1 cellular context compared by ENCODE assay signal in the genomic region with DNA sequence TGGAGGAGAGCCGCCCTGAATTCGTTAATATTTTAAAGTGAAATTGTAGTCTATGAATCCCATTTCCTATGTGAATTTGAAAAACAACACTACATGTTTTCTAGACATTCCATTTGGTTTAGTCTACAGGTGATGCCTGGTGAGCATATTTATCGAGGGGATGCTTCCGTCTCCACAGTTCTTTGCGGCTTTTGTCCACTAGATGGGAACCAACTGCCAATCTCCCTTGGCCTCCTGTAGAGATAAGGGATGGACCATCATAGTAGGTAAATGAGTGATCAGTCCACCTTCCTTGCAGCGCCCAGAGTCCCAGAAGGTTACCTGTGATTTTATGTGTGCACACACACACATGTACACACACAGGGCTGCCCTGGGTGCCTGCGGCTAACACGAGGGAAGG.
TF ChIP-seq lines count a peak whose summit lies in the region.

No MANE protein-coding gene starts in this region.

TF ChIP-seq in HCT116, 20 proteins besides CTCF, POLR2A, EP300 and RAD21:
- TF ChIP-seq FOSL1 (IDR thresholded peaks at IDR 0.05; ENCODE audit: low read depth) (no peak), ZFX (IDR thresholded peaks at IDR 0.05) (no peak), MAX (IDR thresholded peaks at IDR 0.05) (no peak), CBX3 (IDR thresholded peaks at IDR 0.05; ENCODE audit: low read depth) (no peak), TCF7L2 (IDR thresholded peaks at IDR 0.05; ENCODE audit: borderline replicate concordance, extremely low read depth, insufficient read depth, insufficient read length) (no peak), CEBPB (IDR thresholded peaks at IDR 0.05; ENCODE audit: low read depth) (no peak), SRF (IDR thresholded peaks at IDR 0.05; ENCODE audit: low read depth) (no peak), ELF1 (IDR thresholded peaks at IDR 0.05; ENCODE audit: borderline replicate concordance, low read depth) (no peak), ZBTB33 (IDR thresholded peaks at IDR 0.05; ENCODE audit: extremely low read depth, insufficient replicate concordance, low read length) (no peak), POLR2AphosphoS5 (IDR thresholded peaks at IDR 0.05; ENCODE audit: low read depth, low read length) (no peak), SIN3A (IDR thresholded peaks at IDR 0.05; ENCODE audit: low read depth) (no peak), YY1 (IDR thresholded peaks at IDR 0.05; ENCODE audit: extremely low read depth, insufficient replicate concordance, low read depth, low read length) (no peak)
